16 cellular contexts compared by ENCODE assay signal in the genomic region with DNA sequence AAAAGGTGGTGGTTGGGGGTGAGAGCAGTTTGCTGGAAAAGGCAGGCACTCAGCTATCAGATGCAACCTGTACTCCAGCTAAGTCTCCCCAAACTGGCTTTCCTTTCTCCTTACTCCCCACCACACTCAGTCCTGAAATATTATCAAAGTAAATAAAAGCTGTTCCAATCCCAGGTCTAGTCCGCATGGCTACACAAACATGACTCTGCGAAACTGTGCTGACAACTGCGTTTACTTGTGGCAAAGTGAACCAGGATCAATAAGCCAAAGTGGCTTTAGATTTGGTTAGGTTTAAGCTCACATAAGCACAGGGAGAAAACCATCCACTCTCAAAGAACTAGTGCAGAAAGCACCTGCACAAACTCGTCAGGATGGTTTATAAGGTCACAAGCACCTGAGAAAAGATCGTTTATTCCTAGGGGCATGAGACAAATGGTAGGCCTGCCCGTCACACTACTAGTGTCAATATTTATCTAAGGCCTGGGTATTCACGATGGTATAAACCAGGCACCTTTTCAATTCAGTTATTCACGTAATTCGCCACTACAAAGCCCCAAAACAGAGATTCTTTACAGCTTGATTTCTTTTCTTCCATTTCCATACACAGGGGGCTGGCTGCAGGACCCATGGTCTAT. TPM values are rescaled to one million over a fixed set of nuclear protein-coding genes. Genes with fewer than 3 reads are reported as not detected.
DNase-seq lines count a peak whose midpoint lies in the region; ATAC-seq lines count a peak whose summit lies in the region.
"Had no signal": no experiment of that assay in that cellular context is flagged by ENCODE, and none has a peak within 500 bp of the region (broad histone marks: within the 10 kb centered on the region; RNA-seq: fewer than 3 reads in every experiment).

No MANE protein-coding gene starts in this region.

- H3K4me1 ChIP-seq in BLaER1 (peaks cover 100% of the 10 kb centered on the region), mesenchymal stem cell (ENCODE audit: control insufficient read depth, insufficient read depth, low read depth, low read length) (peaks cover 20% of the 10 kb centered on the region)

- H3K4me3 ChIP-seq in BLaER1 (no peak overlapping the region), mesenchymal stem cell (ENCODE audit: insufficient read depth in 1 of 2, low read depth in 1 of 2, low read length in 2 of 2) (no peak overlapping the region)

- H3K9ac ChIP-seq in BLaER1 (no peak overlapping the region), mesenchymal stem cell (ENCODE audit: low read length) (no peak overlapping the region)

- H3K4me3 Mint-ChIP-seq in activated naive CD8-positive, alpha-beta T cell treated with anti-CD3 and anti-CD28 coated beads, Interleukin-2, amount 50 U/mL, for 24 hours = no peak overlapping the region
- H3K4me3 Mint-ChIP-seq: activated B cell treated with CpG ODN at 0.5 μM for 24 hours had no signal

- no peak overlapping the region for H2AFZ ChIP-seq in mesenchymal stem cell (ENCODE audit: low read depth, low read length)

- H3K27ac Mint-ChIP-seq in activated naive CD8-positive, alpha-beta T cell treated with anti-CD3 and anti-CD28 coated beads, Interleukin-2, amount 50 U/mL, for 24 hours = no peak overlapping the region
- H3K27ac Mint-ChIP-seq: activated B cell treated with CpG ODN at 0.5 μM for 24 hours had no signal

- no peak overlapping the region for H2BK15ac ChIP-seq in mesenchymal stem cell (ENCODE audit: low read depth, poor library complexity, severe bottlenecking)

- H3K23ac ChIP-seq in mesenchymal stem cell (ENCODE audit: low read length in 2 of 2) = no peak overlapping the region

- no peak overlapping the region for H2BK120ac ChIP-seq in mesenchymal stem cell (ENCODE audit: low read depth, low read length)

- peaks cover 10% of the 10 kb centered on the region for H3K36me3 Mint-ChIP-seq in activated naive CD8-positive, alpha-beta T cell treated with anti-CD3 and anti-CD28 coated beads, Interleukin-2, amount 50 U/mL, for 24 hours (ENCODE audit: low read depth)

- no peak for ATAC-seq in activated naive CD8-positive, alpha-beta T cell treated with anti-CD3 and anti-CD28 coated beads, Interleukin-2, amount 50 U/mL, for 24 hours
- no peak for ATAC-seq in HG03442 (IDR thresholded peaks at IDR 0.05; ENCODE audit: unreplicated experiment)
- ATAC-seq: Panc1; stimulated activated naive CD8-positive, alpha-beta T cell treated with anti-CD3 and anti-CD28 coated beads, Interleukin-15, Interleukin-2, amounts not matched to agents 100 U/mL and 50 U/mL, for 24 hours had no signal

- no peak overlapping the region for H3K14ac ChIP-seq in mesenchymal stem cell (ENCODE audit: low read length in 2 of 2)

- no peak overlapping the region for H4K91ac ChIP-seq in mesenchymal stem cell (ENCODE audit: low read length)

- H3K27me3 ChIP-seq in BLaER1 (no peaks in the 10 kb centered on the region), mesenchymal stem cell (ENCODE audit: control insufficient read depth in 1 of 2, insufficient read depth in 1 of 2, low read length in 2 of 2) (no peaks in the 10 kb centered on the region)

- H3K4me2 ChIP-seq in BLaER1 (peak overlapping the region; percentile 80), mesenchymal stem cell (ENCODE audit: low read length, poor library complexity, severe bottlenecking) (no peak overlapping the region)

- no peak overlapping the region for H2BK5ac ChIP-seq in mesenchymal stem cell (ENCODE audit: low read depth, low read length, poor library complexity, severe bottlenecking)

- H3K9me3 Mint-ChIP-seq in activated naive CD8-positive, alpha-beta T cell treated with anti-CD3 and anti-CD28 coated beads, Interleukin-2, amount 50 U/mL, for 24 hours = peaks cover 10% of the 10 kb centered on the region

- H3K79me1 ChIP-seq in mesenchymal stem cell (replicated peaks; ENCODE audit: low read length, poor library complexity, severe bottlenecking) = no peaks in the 10 kb centered on the region

- peak overlapping the region; percentile 44 to 67 for H2BK12ac ChIP-seq in mesenchymal stem cell (ENCODE audit: low read length in 2 of 2)

- no peak overlapping the region for H4K8ac ChIP-seq in mesenchymal stem cell (ENCODE audit: low read length)

- H3K9me3 ChIP-seq in BLaER1 (peaks cover 8% of the 10 kb centered on the region; the same call in 1 of the 2 replicates), mesenchymal stem cell (ENCODE audit: control insufficient read depth, low read length) (no peaks in the 10 kb centered on the region)

- peaks cover 33% of the 10 kb centered on the region for H3K4me1 Mint-ChIP-seq in activated naive CD8-positive, alpha-beta T cell treated with anti-CD3 and anti-CD28 coated beads, Interleukin-2, amount 50 U/mL, for 24 hours

- peaks cover 85% of the 10 kb centered on the region for H4K20me1 ChIP-seq in BLaER1

- no peaks in the 10 kb centered on the region for H3K27me3 Mint-ChIP-seq in activated naive CD8-positive, alpha-beta T cell treated with anti-CD3 and anti-CD28 coated beads, Interleukin-2, amount 50 U/mL, for 24 hours

- H3K36me3 ChIP-seq in BLaER1 = peaks cover 17% of the 10 kb centered on the region
- no peaks in the 10 kb centered on the region for H3K36me3 ChIP-seq in mesenchymal stem cell (ENCODE audit: control insufficient read depth in 1 of 2, insufficient read depth in 2 of 2, low read depth in 1 of 2, low read length in 2 of 2)

- peak overlapping the region in 1 of 2 experiments; percentile 42 for H3K18ac ChIP-seq in mesenchymal stem cell (ENCODE audit: low read depth in 1 of 2, low read length in 2 of 2)

- peak overlapping the region; percentile 48; the same call in 1 of the 2 replicates for H3K27ac ChIP-seq in BLaER1
- H3K27ac ChIP-seq in mesenchymal stem cell (ENCODE audit: low read length, poor library complexity, severe bottlenecking) = no peak overlapping the region

- DNase-seq in NCI-H1092 (lab: John Stamatoyannopoulos, UW) (peak; percentile 43), NCI-H774 (lab: John Stamatoyannopoulos, UW) (peak; percentile 73), mesenchymal stem cell (no peak), anterior cingulate cortex (lab: John Stamatoyannopoulos, UW) (no peak), kidney tubule cell (ENCODE audit: low spot score) (no peak)
- no peak for DNase-seq in activated naive CD8-positive, alpha-beta T cell treated with anti-CD3 and anti-CD28 coated beads, Interleukin-2, amount 50 U/mL, for 24 hours
- DNase-seq: activated B cell treated with CpG ODN at 0.5 μM for 24 hours; activated naive CD4-positive, alpha-beta T cell treated with anti-CD3 and anti-CD28 coated beads, Interleukin-2, amount 50 U/mL, for 16 hours; effector CD4-positive, alpha-beta T cell; Karpas-422; mammary epithelial cell; NCI-H2227 treated with DMSO at 0.1 percent for 48 hours; stimulated activated naive CD8-positive, alpha-beta T cell treated with anti-CD3 and anti-CD28 coated beads, Interleukin-15, Interleukin-2, amounts not matched to agents 100 U/mL and 50 U/mL, for 24 hours had no signal

- peak overlapping the region in 1 of 2 experiments; percentile 55 for H3K4ac ChIP-seq in mesenchymal stem cell (ENCODE audit: low read depth in 1 of 2, low read length in 2 of 2)

- WGBS in mesenchymal stem cell = 78% methylated on average over 9 of the region's 9 CpGs

- H2AK5ac ChIP-seq in mesenchymal stem cell (ENCODE audit: low read length, severe bottlenecking) = peak overlapping the region; percentile 62

RNA-seq across cellular contexts. Expression of a gene that starts 25.3 kb away (rescaled TPM):
- polyA plus RNA-seq in mesenchymal stem cell (2013, experiment 1 of 2) = 11.6 TPM
- polyA plus RNA-seq in mesenchymal stem cell (2013, experiment 2 of 2) = 12.2 TPM

Comparison
In these comparisons a context has a peak if more than half of its experiments do, and no peak if none do; other contexts are left out.
1. DNase-seq: peak in NCI-H1092 (single experiment) and NCI-H774 (single experiment); none in mesenchymal stem cell (single experiment), activated naive CD8-positive, alpha-beta T cell treated with anti-CD3 and anti-CD28 coated beads, Interleukin-2, amount 50 U/mL, for 24 hours (single experiment), anterior cingulate cortex (0 of 58) and kidney tubule cell (single experiment).